19 cellular contexts compared by ENCODE assay signal in genomic region chr1:2175681-2176454, GRCh38. TPM values are rescaled to one million over a fixed set of nuclear protein-coding genes. Genes with fewer than 3 reads are reported as not detected.
DNase-seq lines count a peak whose midpoint lies in the region; ATAC-seq and TF ChIP-seq lines count a peak whose summit lies in the region.
"Had no signal": no experiment of that assay in that cellular context is flagged by ENCODE, and none has a peak within 500 bp of the region (broad histone marks: within the 10 kb centered on the region; RNA-seq: fewer than 3 reads in every experiment).

No MANE protein-coding gene starts in this region.

- peaks cover 3% of the 10 kb centered on the region for H3K4me1 Mint-ChIP-seq in endothelial cell (ENCODE audit: unreplicated experiment)
- peaks cover 10% of the 10 kb centered on the region for H3K4me1 Mint-ChIP-seq in neural progenitor cell

- 84% methylated on average over 10 of the region's 42 CpGs for WGBS in right lobe of liver (ENCODE audit: insufficient coverage, low coverage, low lambda C conversion rate, missing lambda C conversion rate)

- no peaks in the 10 kb centered on the region for H3K79me2 ChIP-seq in neural progenitor cell (ENCODE audit: low read depth)

- intact Hi-C loops in Right ventricle myocardium inferior (cut with DNase I) (loop anchor here (2.0 to 10.0 kb wide), 2 partner anchors 43 to 221 kb away; no protein-coding TSS in a partner anchor), Right ventricle myocardium superior (cut with DNase I) (no loop called here), vagina (cut with DNase I) (no loop called here), right lobe of liver (cut with DNase I) (no loop called here), dorsolateral prefrontal cortex (cut with DNase I) (no loop called here)

- H3K27me3 Mint-ChIP-seq in endothelial cell (ENCODE audit: unreplicated experiment), result peaks cover 18% of the 10 kb centered on the region
- peaks cover 11% of the 10 kb centered on the region for H3K27me3 Mint-ChIP-seq in neural progenitor cell (ENCODE audit: insufficient read depth, low read depth)
- H3K27me3 Mint-ChIP-seq: CD4-positive, CD25-positive, alpha-beta regulatory T cell; IgD-negative memory B cell had no signal

- no peaks in the 10 kb centered on the region for H3K9me3 Mint-ChIP-seq in endothelial cell (ENCODE audit: unreplicated experiment)
- H3K9me3 Mint-ChIP-seq in neural progenitor cell, result no peaks in the 10 kb centered on the region
- H3K9me3 Mint-ChIP-seq: CD4-positive, CD25-positive, alpha-beta regulatory T cell; HFFc6; IgD-negative memory B cell had no signal

- H3K27ac ChIP-seq in neural progenitor cell, result no peak overlapping the region
- no peak overlapping the region for H3K27ac ChIP-seq in vagina
- no peak overlapping the region for H3K27ac ChIP-seq in right lobe of liver
- peak overlapping the region in 10 of 59 donors; percentile 1 to 66 (median 27) for H3K27ac ChIP-seq in dorsolateral prefrontal cortex

- H3K36me3 ChIP-seq in neural progenitor cell, result no peaks in the 10 kb centered on the region
- H3K36me3 ChIP-seq in vagina, result no peaks in the 10 kb centered on the region
- H3K36me3 ChIP-seq in right lobe of liver, result no peaks in the 10 kb centered on the region

- H3K4me3 ChIP-seq in neural progenitor cell (no peak overlapping the region), vagina (peak overlapping the region; percentile 10 to 25), right lobe of liver (no peak overlapping the region), dorsolateral prefrontal cortex (no peak overlapping the region)
- H3K4me3 ChIP-seq: BLaER1 treated with 17β-estradiol and CSF1 and Interleukin-3, amounts not matched to agents 10 nM and 100 nM had no signal

- H3F3A ChIP-seq in neural progenitor cell (ENCODE audit: low read depth), result peaks cover 3% of the 10 kb centered on the region

- TF ChIP-seq POLR2A in vagina (IDR thresholded peaks at IDR 0.05), result no peak
- TF ChIP-seq POLR2A in right lobe of liver (IDR thresholded peaks at IDR 0.05), result no peak

- DNase-seq in Right ventricle myocardium inferior (ENCODE audit: missing footprints) (peak; percentile 66), Right ventricle myocardium superior (no peak), endothelial cell (ENCODE audit: low spot score) (no peak), neural progenitor cell (ENCODE audit: low spot score) (no peak), vagina (ENCODE audit: extremely low spot score in 2 of 2) (no peak), right lobe of liver (no peak), dorsolateral prefrontal cortex (no peak)
- DNase-seq: 8988T; Calu3; CD4-positive, CD25-positive, alpha-beta regulatory T cell; DMS 273 treated with DMSO at 0.1 percent for 48 hours; DMS79 treated with DMSO at 0.1 percent for 48 hours; EL; GDM1; HCEC 1CT; HFFc6 had no signal

- H4K20me1 ChIP-seq in neural progenitor cell (ENCODE audit: low read depth), result no peaks in the 10 kb centered on the region

- H3K36me3 Mint-ChIP-seq in endothelial cell (ENCODE audit: low read depth, unreplicated experiment), result peaks cover 12% of the 10 kb centered on the region
- peaks cover 3% of the 10 kb centered on the region for H3K36me3 Mint-ChIP-seq in neural progenitor cell

- no peak for TF ChIP-seq CTCF in endothelial cell (IDR thresholded peaks at IDR 0.05; ENCODE audit: unreplicated experiment)
- no peak for TF ChIP-seq CTCF in neural progenitor cell (IDR thresholded peaks at IDR 0.05)
- no peak for TF ChIP-seq CTCF in vagina (IDR thresholded peaks at IDR 0.05)
- no peak for TF ChIP-seq CTCF in right lobe of liver (IDR thresholded peaks at IDR 0.05)
- no peak for TF ChIP-seq CTCF in dorsolateral prefrontal cortex (IDR thresholded peaks at IDR 0.05 in 54 of 56, conservative IDR thresholded peaks at IDR 0.05 in 2 of 56; ENCODE audit: low read depth in 1 of 56, partially characterized antibody in 56 of 56)

- ATAC-seq in Right ventricle myocardium inferior (no peak), Right ventricle myocardium superior (ENCODE audit: poor library complexity) (no peak), right lobe of liver (no peak), HG03196 (IDR thresholded peaks at IDR 0.05; ENCODE audit: unreplicated experiment) (no peak)

- H2AFZ ChIP-seq in neural progenitor cell (replicated peaks), result no peak overlapping the region

- H3K4me1 ChIP-seq in neural progenitor cell (no peaks in the 10 kb centered on the region), vagina (peaks cover 13% of the 10 kb centered on the region), right lobe of liver (no peaks in the 10 kb centered on the region)

- H3K27ac Mint-ChIP-seq in endothelial cell (ENCODE audit: unreplicated experiment) (peak overlapping the region; percentile 41), neural progenitor cell (peak overlapping the region; percentile 14)
- H3K27ac Mint-ChIP-seq: HFFc6 had no signal

- no peak overlapping the region for H3K4me2 ChIP-seq in neural progenitor cell

- H3K27me3 ChIP-seq in neural progenitor cell (no peaks in the 10 kb centered on the region), vagina (no peaks in the 10 kb centered on the region), right lobe of liver (no peaks in the 10 kb centered on the region), dorsolateral prefrontal cortex (no peaks in the 10 kb centered on the region)
- H3K27me3 ChIP-seq: BLaER1 treated with 17β-estradiol and CSF1 and Interleukin-3, amounts not matched to agents 10 nM and 100 nM had no signal

- peak overlapping the region; percentile 59 for H3K4me3 Mint-ChIP-seq in endothelial cell (ENCODE audit: unreplicated experiment)
- H3K4me3 Mint-ChIP-seq in neural progenitor cell, result no peak overlapping the region
- H3K4me3 Mint-ChIP-seq: HFFc6, IgD-negative memory B cell had no signal

- H3K9me3 ChIP-seq in neural progenitor cell (ENCODE audit: low read depth), result no peaks in the 10 kb centered on the region
- H3K9me3 ChIP-seq in vagina, result no peaks in the 10 kb centered on the region
- H3K9me3 ChIP-seq in right lobe of liver, result no peaks in the 10 kb centered on the region
- H3K9me3 ChIP-seq: BLaER1 treated with 17β-estradiol and CSF1 and Interleukin-3, amounts not matched to agents 10 nM and 100 nM had no signal

- H3K9ac ChIP-seq in neural progenitor cell, result no peak overlapping the region

RNA-seq across cellular contexts. Expression of gene FAAP20, which starts 18.7 kb away (rescaled TPM):
- total RNA-seq in Right ventricle myocardium inferior (43.9 TPM), Right ventricle myocardium superior (38.7 TPM), endothelial cell (ENCODE audit: unreplicated experiment) (118 TPM), neural progenitor cell (ENCODE audit: low replicate concordance) (11.3 and 68.2 TPM in 2 replicates), vagina (92.3 TPM), right lobe of liver (10 to 100 TPM; 18.9 to 26.0 (median 24.4) TPM), dorsolateral prefrontal cortex (10 to 100 TPM; 21.8 to 56.4 (median 36.0) TPM)

RNA-seq across cellular contexts. Expression of gene SKI, which starts 52.3 kb away (rescaled TPM):
- total RNA-seq in Right ventricle myocardium inferior (38.5 TPM), Right ventricle myocardium superior (35.1 TPM), endothelial cell (ENCODE audit: unreplicated experiment) (73.3 TPM), neural progenitor cell (ENCODE audit: low replicate concordance) (7.4 and 15.7 TPM in 2 replicates), vagina (53.8 TPM), right lobe of liver (10 to 100 TPM; 23.7 to 84.8 (median 31.4) TPM), dorsolateral prefrontal cortex (100 to 1,000 TPM in 27 of 120 experiments, 10 to 100 TPM in 93; 65.3 to 147 (median 87.5) TPM)

Comparison
In these comparisons a context has a peak if more than half of its experiments do, and no peak if none do; other contexts are left out.
1. H3K4me3 ChIP-seq: peak in vagina (2 of 2); none in neural progenitor cell (single experiment), right lobe of liver (0 of 3) and dorsolateral prefrontal cortex (0 of 59).